In the genomic region with DNA sequence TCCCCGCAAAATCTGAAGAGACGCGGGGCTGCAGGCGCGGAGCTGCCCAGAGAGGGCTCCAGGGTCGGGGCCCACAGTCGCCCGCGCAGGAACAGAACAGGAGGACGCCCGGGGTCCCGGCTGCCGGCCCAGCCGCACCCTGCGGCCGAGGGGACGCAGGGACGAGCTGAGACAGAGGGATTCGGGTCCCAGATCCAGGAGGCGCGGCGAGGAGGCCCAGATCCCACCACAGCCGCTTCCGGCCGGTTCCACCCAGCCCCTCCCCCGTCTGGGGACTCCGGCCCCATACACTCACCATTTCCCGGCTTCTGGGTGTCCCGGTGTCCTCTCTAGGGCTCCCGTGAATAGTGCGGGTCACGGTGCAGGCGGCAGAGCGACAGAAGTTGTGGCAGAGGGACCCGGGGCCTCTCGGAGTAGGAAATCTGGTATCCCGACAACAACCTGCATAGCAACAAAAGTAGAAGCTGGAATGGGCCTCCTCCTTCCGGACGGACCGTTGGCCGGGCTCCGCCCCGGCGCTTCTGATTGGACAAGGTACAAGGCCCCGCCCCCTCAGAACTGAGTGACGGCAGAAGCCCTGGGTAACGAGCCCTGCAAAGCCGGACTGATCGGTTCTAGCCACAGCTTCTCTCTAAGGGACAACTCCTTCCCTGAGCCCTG, we compare ENCODE assay signal across 8 cellular contexts. TPM values are rescaled to one million over a fixed set of nuclear protein-coding genes. Genes with fewer than 3 reads are reported as not detected.
DNase-seq lines count a peak whose midpoint lies in the region; ATAC-seq and TF ChIP-seq lines count a peak whose summit lies in the region.

TSS of gene ZNF20 (minus strand) at position 466 of the 660 bp plus-strand sequence. CDS start at position 298, 168 bp downstream.

- H3K27ac ChIP-seq in Karpas-422 (ENCODE audit: low read length), result peak within 1 kb of the TSS; percentile 53

- peaks cover 24% of the 10 kb centered on the region for H3K4me1 Mint-ChIP-seq in activated T-helper 2 cell treated with anti-CD3 and anti-CD28 coated beads, Interferon-gamma antibody, Interleukin-2, Interleukin-4, amounts not matched to agents 10 μg/mL and 5 μg/mL and 100 μg/mL, durations not matched to agents 14 hours and 24 hours and 36 hours (ENCODE audit: low read depth)
- peaks cover 25 to 27% of the 10 kb centered on the region in 2 donors for H3K4me1 Mint-ChIP-seq in natural killer cell treated with Interleukin-12 subunit alpha and Interleukin-12 subunit beta and Interleukin-15 and Interleukin-18, amount 100 ng/mL, for 72 hours (ENCODE audit: low read depth in 2 of 2)

- H3K27ac Mint-ChIP-seq in activated T-helper 2 cell treated with anti-CD3 and anti-CD28 coated beads, Interferon-gamma antibody, Interleukin-2, Interleukin-4, amounts not matched to agents 10 μg/mL and 5 μg/mL and 100 μg/mL, durations not matched to agents 14 hours and 24 hours and 36 hours, result peak within 1 kb of the TSS; percentile 82
- H3K27ac Mint-ChIP-seq in natural killer cell treated with Interleukin-12 subunit alpha and Interleukin-12 subunit beta and Interleukin-15 and Interleukin-18, amount 100 ng/mL, for 72 hours, result peak within 1 kb of the TSS; percentile 6 to 70

- H3K36me3 Mint-ChIP-seq in activated T-helper 2 cell treated with anti-CD3 and anti-CD28 coated beads, Interferon-gamma antibody, Interleukin-2, Interleukin-4, amounts not matched to agents 10 μg/mL and 5 μg/mL and 100 μg/mL, durations not matched to agents 14 hours and 24 hours and 36 hours (ENCODE audit: low read depth), result peaks cover 29% of the 10 kb centered on the region
- peaks cover 7% of the 10 kb centered on the region for H3K36me3 Mint-ChIP-seq in natural killer cell treated with Interleukin-12 subunit alpha and Interleukin-12 subunit beta and Interleukin-15 and Interleukin-18, amount 100 ng/mL, for 72 hours

- peaks cover 34% of the 10 kb centered on the region for H3K79me2 ChIP-seq in Karpas-422 (ENCODE audit: low read length)

- no peaks in the 10 kb centered on the region for H4K20me1 ChIP-seq in Karpas-422 (ENCODE audit: insufficient read depth, low read depth, low read length)

- peaks cover 3% of the 10 kb centered on the region; the same call in 1 of the 2 replicates for H3K9me3 ChIP-seq in Karpas-422 (ENCODE audit: low read length)

- H3K9ac ChIP-seq in Karpas-422 (ENCODE audit: low read length), result peak within 1 kb of the TSS; percentile 84

- ATAC-seq in GM21723 (IDR thresholded peaks at IDR 0.05; ENCODE audit: unreplicated experiment), result peak; percentile 90
- peak; percentile 99 for ATAC-seq in natural killer cell treated with Interleukin-12 subunit alpha and Interleukin-12 subunit beta and Interleukin-15 and Interleukin-18, amount 100 ng/mL, for 72 hours

- intact Hi-C loops in activated T-helper 2 cell treated with anti-CD3 and anti-CD28 coated beads, Interferon-gamma antibody, Interleukin-2, Interleukin-4, amounts not matched to agents 10 μg/mL and 5 μg/mL and 100 μg/mL, durations not matched to agents 14 hours and 24 hours and 36 hours (cut with micrococcal nuclease), result loop anchor here (2.0 to 5.0 kb wide), 4 partner anchors 23 to 328 kb away; partner anchors contain the start of genes ZNF136 and ZNF440

- no peaks in the 10 kb centered on the region for H3K27me3 Mint-ChIP-seq in activated T-helper 2 cell treated with anti-CD3 and anti-CD28 coated beads, Interferon-gamma antibody, Interleukin-2, Interleukin-4, amounts not matched to agents 10 μg/mL and 5 μg/mL and 100 μg/mL, durations not matched to agents 14 hours and 24 hours and 36 hours (ENCODE audit: low read depth)
- H3K27me3 Mint-ChIP-seq in natural killer cell treated with Interleukin-12 subunit alpha and Interleukin-12 subunit beta and Interleukin-15 and Interleukin-18, amount 100 ng/mL, for 72 hours, result no peaks in the 10 kb centered on the region

- H2AFZ ChIP-seq in Karpas-422 (ENCODE audit: low read length), result peak within 1 kb of the TSS; percentile 26; the same call in 1 of the 2 replicates

- peak within 1 kb of the TSS; percentile 84 for H3K4me2 ChIP-seq in Karpas-422 (ENCODE audit: low read depth, low read length, poor library complexity, severe bottlenecking)

- peak within 1 kb of the TSS; percentile 83 for H3K4me3 ChIP-seq in Karpas-422 (ENCODE audit: low read length)
- peak within 1 kb of the TSS; percentile 89 for H3K4me3 ChIP-seq in fibroblast of pulmonary artery (replicated peaks; ENCODE audit: low read depth, low read length)

- no peaks in the 10 kb centered on the region for H3K9me2 ChIP-seq in Karpas-422 (replicated peaks; ENCODE audit: insufficient read depth, low read length)

- DNase-seq in DMS53 (lab: John Stamatoyannopoulos, UW) (peak; percentile 97), Karpas-422 (peak; percentile 98), RKO (ENCODE audit: low spot score) (peak; percentile 96), fibroblast of pulmonary artery (ENCODE audit: low read depth) (peak; percentile 93)
- peak; percentile 88 for DNase-seq in activated T-helper 2 cell treated with anti-CD3 and anti-CD28 coated beads, Interferon-gamma antibody, Interleukin-2, Interleukin-4, amounts not matched to agents 10 μg/mL and 5 μg/mL and 100 μg/mL, durations not matched to agents 14 hours and 24 hours and 36 hours (ENCODE audit: low spot score)
- DNase-seq in natural killer cell treated with Interleukin-12 subunit alpha and Interleukin-12 subunit beta and Interleukin-15 and Interleukin-18, amount 100 ng/mL, for 72 hours (ENCODE audit: low spot score), result peak; percentile 93
- DNase-seq in stimulated activated naive CD4-positive, alpha-beta T cell (lab: John Stamatoyannopoulos, UW), result peak; percentile 57 to 89 (median 75)

- peaks cover 39% of the 10 kb centered on the region for H3K36me3 ChIP-seq in Karpas-422 (ENCODE audit: insufficient read depth, low read length)

- H3K9me3 Mint-ChIP-seq in activated T-helper 2 cell treated with anti-CD3 and anti-CD28 coated beads, Interferon-gamma antibody, Interleukin-2, Interleukin-4, amounts not matched to agents 10 μg/mL and 5 μg/mL and 100 μg/mL, durations not matched to agents 14 hours and 24 hours and 36 hours, result peaks cover 16% of the 10 kb centered on the region
- no peaks in the 10 kb centered on the region for H3K9me3 Mint-ChIP-seq in natural killer cell treated with Interleukin-12 subunit alpha and Interleukin-12 subunit beta and Interleukin-15 and Interleukin-18, amount 100 ng/mL, for 72 hours

- H3K4me1 ChIP-seq in Karpas-422 (ENCODE audit: low read length), result peaks cover 18% of the 10 kb centered on the region

- TF ChIP-seq CTCF in fibroblast of pulmonary artery (IDR thresholded peaks at IDR 0.05; ENCODE audit: low read length, missing control alignments), result no peak

- peak within 1 kb of the TSS; percentile 91 for H3K4me3 Mint-ChIP-seq in activated T-helper 2 cell treated with anti-CD3 and anti-CD28 coated beads, Interferon-gamma antibody, Interleukin-2, Interleukin-4, amounts not matched to agents 10 μg/mL and 5 μg/mL and 100 μg/mL, durations not matched to agents 14 hours and 24 hours and 36 hours (ENCODE audit: low read depth)
- H3K4me3 Mint-ChIP-seq in natural killer cell treated with Interleukin-12 subunit alpha and Interleukin-12 subunit beta and Interleukin-15 and Interleukin-18, amount 100 ng/mL, for 72 hours, result peak within 1 kb of the TSS; percentile 84

- no peaks in the 10 kb centered on the region for H3K27me3 ChIP-seq in Karpas-422 (ENCODE audit: low read length)

RNA-seq across cellular contexts. Expression of gene ZNF20, which starts in this region (rescaled TPM):
- total RNA-seq in Karpas-422 (2014; rRNA removed; shearing (Covaris generic); ENCODE audit: low replicate concordance), result 6.2 and 10.0 TPM in 2 replicates
- total RNA-seq in activated T-helper 2 cell treated with anti-CD3 and anti-CD28 coated beads, Interferon-gamma antibody, Interleukin-2, Interleukin-4, amounts not matched to agents 10 μg/mL and 5 μg/mL and 100 μg/mL, durations not matched to agents 14 hours and 24 hours and 36 hours, result 4.1 and 4.3 TPM in 2 replicates
- total RNA-seq in natural killer cell treated with Interleukin-12 subunit alpha and Interleukin-12 subunit beta and Interleukin-15 and Interleukin-18, amount 100 ng/mL, for 72 hours, result 1 to 10 TPM; 2.7 to 4.4 TPM

Comparison
In these comparisons a context has a peak if more than half of its experiments do, and no peak if none do; other contexts are left out.
1. Peak in every context shown above with its lines: DNase-seq, ATAC-seq, H3K4me3 ChIP-seq and H3K27ac ChIP-seq.